10 cellular contexts compared by ENCODE assay signal in genomic region chr17:42365136-42365535, GRCh38. TPM values are rescaled to one million over a fixed set of nuclear protein-coding genes. Genes with fewer than 3 reads are reported as not detected.
A peak's percentile ranks its signal among the peaks of the same experiment; 100 is the strongest.
DNase-seq lines count a peak whose midpoint lies in the region; ATAC-seq, FAIRE-seq and TF ChIP-seq lines count a peak whose summit lies in the region.
"Had no signal": no experiment of that assay in that cellular context is flagged by ENCODE, and none has a peak within 500 bp of the region (broad histone marks: within the 10 kb centered on the region; RNA-seq: fewer than 3 reads in every experiment).

No MANE protein-coding gene starts in this region.

- H3K79me2 ChIP-seq in K562 (ENCODE audit: control insufficient read depth, insufficient read depth, low read length) (peaks cover 77% of the 10 kb centered on the region), osteoblast (ENCODE audit: insufficient read depth, low read length) (peaks cover 85% of the 10 kb centered on the region)

- H3K4me1 Mint-ChIP-seq in CD4-positive, CD25-positive, alpha-beta regulatory T cell: peaks cover 34 to 81% (median 70%) of the 10 kb centered on the region in 4 donors

- WGBS in K562 (ENCODE audit: insufficient coverage, low coverage, missing lambda C conversion rate): 30% methylated on average over 9 of the region's 9 CpGs
- 84 to 90% (median 88%) methylated on average over 9 of the region's 9 CpGs for WGBS in stomach, 5 donors

- ATAC-seq in CD4-positive, CD25-positive, alpha-beta regulatory T cell (ENCODE audit: low read depth in 2 of 2): no peak
- ATAC-seq in K562 (peak; percentile 55), left lobe of liver (no peak)

- FAIRE-seq in K562 (lab: Jason Lieb, UNC): peak; percentile 69

- TF ChIP-seq RAD21 in K562 (CRISPR knock-in tag; conservative IDR thresholded peaks at IDR 0.05 in 1 of 2, IDR thresholded peaks at IDR 0.05 in 1 of 2): no peak

- in situ Hi-C loops in K562 (cut with MboI): no loop called here

- H3K27ac ChIP-seq in CD4-positive, CD25-positive, alpha-beta regulatory T cell (ENCODE audit: insufficient read depth, low read length, poor library complexity, severe bottlenecking): no peak overlapping the region
- no peak overlapping the region for H3K27ac ChIP-seq in K562 (ENCODE audit: extremely low read depth, low read depth, low read length)
- H3K27ac ChIP-seq in osteoblast (ENCODE audit: low read depth, low read length): peak overlapping the region; percentile 91
- H3K27ac ChIP-seq in stomach: no peak overlapping the region

- TF ChIP-seq POLR2A in K562 (conservative IDR thresholded peaks at IDR 0.05) (no peak), stomach (IDR thresholded peaks at IDR 0.05) (no peak)

- H3K4me1 ChIP-seq in CD4-positive, CD25-positive, alpha-beta regulatory T cell (ENCODE audit: control insufficient read depth, insufficient read depth, low read length, poor library complexity, severe bottlenecking): peaks cover 30% of the 10 kb centered on the region
- H3K4me1 ChIP-seq in K562 (replicated peaks in 1 of 2; ENCODE audit: control insufficient read depth in 2 of 2, insufficient read depth in 2 of 2, low read length in 2 of 2): peaks cover 26 to 35% of the 10 kb centered on the region in 2 experiments; a peak in 4 of 5 replicates
- H3K4me1 ChIP-seq in osteoblast (ENCODE audit: insufficient read depth, low read length): peaks cover 58% of the 10 kb centered on the region
- H3K4me1 ChIP-seq in stomach: peaks cover 50 to 99% (median 77%) of the 10 kb centered on the region in 4 donors

- TF ChIP-seq EP300 in K562 (IDR thresholded peaks at IDR 0.05; ENCODE audit: low read length) (no peak), stomach (IDR thresholded peaks at IDR 0.05) (no peak)

- peaks cover 20% of the 10 kb centered on the region for H3K36me3 Mint-ChIP-seq in CD4-positive, CD25-positive, alpha-beta regulatory T cell

- H3K4me3 Mint-ChIP-seq in CD4-positive, CD25-positive, alpha-beta regulatory T cell: peak overlapping the region in 3 of 4 donors; percentile 1 to 53 (median 44)

- no peaks in the 10 kb centered on the region for H3K27me3 Mint-ChIP-seq in CD4-positive, CD25-positive, alpha-beta regulatory T cell

- intact Hi-C loops in K562 (cut with micrococcal nuclease) (no loop called here), posterior cingulate gyrus (cut with DNase I) (no loop called here), stomach (cut with DNase I; ENCODE audit: low total_unique reads) (no loop called here)

- H3K36me3 ChIP-seq in CD4-positive, CD25-positive, alpha-beta regulatory T cell (ENCODE audit: control insufficient read depth, insufficient read depth, low read length): peaks cover 6% of the 10 kb centered on the region
- H3K36me3 ChIP-seq in K562 (ENCODE audit: control insufficient read depth, insufficient read depth, low read length) (no peaks in the 10 kb centered on the region; the same call in 2 of the 3 replicates), osteoblast (ENCODE audit: insufficient read depth, low read length) (peaks cover 8% of the 10 kb centered on the region), stomach (peaks cover 0 to 6% (median 0%) of the 10 kb centered on the region in 4 donors)

- peaks cover 0 to 2% (median 0%) of the 10 kb centered on the region in 7 donors for H3K9me3 Mint-ChIP-seq in CD4-positive, CD25-positive, alpha-beta regulatory T cell

- no peak overlapping the region for H3K4me3 ChIP-seq in CD4-positive, CD25-positive, alpha-beta regulatory T cell (ENCODE audit: low read depth, low read length)
- H3K4me3 ChIP-seq in K562 (no peak overlapping the region), osteoblast (ENCODE audit: insufficient read depth, low read length) (no peak overlapping the region), stomach (no peak overlapping the region)

- H3K9ac ChIP-seq in K562 (ENCODE audit: insufficient read depth in 1 of 2, low read depth in 2 of 2, low read length in 2 of 2): no peak overlapping the region; a peak in 1 of 4 replicates

- H3K9me1 ChIP-seq in K562 (ENCODE audit: control insufficient read depth, insufficient read depth, low read length): peaks cover 5% of the 10 kb centered on the region

- no peak for DNase-seq in CD4-positive, CD25-positive, alpha-beta regulatory T cell
- DNase-seq in NCI-H226: peak; percentile 84
- DNase-seq in K562 (ENCODE audit: extremely low read depth in 1 of 4, low spot score in 3 of 4): peak; percentile 27 to 61 (median 34)
- peak; percentile 89 for DNase-seq in osteoblast (ENCODE audit: insufficient read length, low spot score, missing footprints)
- DNase-seq in posterior cingulate gyrus: no peak
- no peak for DNase-seq in left lobe of liver (ENCODE audit: low spot score)
- no peak for DNase-seq in stomach
- DNase-seq: cerebellar nuclear complex, NCI-H526 treated with DMSO at 0.1 percent for 48 hours, nucleus accumbens had no signal

- H4K20me1 ChIP-seq in K562 (replicated peaks; ENCODE audit: control insufficient read depth, insufficient read depth, low read length) (peaks cover 15% of the 10 kb centered on the region; the same call in 1 of the 2 replicates), osteoblast (ENCODE audit: insufficient read depth, low read length) (peaks cover 52% of the 10 kb centered on the region)

- no peaks in the 10 kb centered on the region for H3K9me3 ChIP-seq in CD4-positive, CD25-positive, alpha-beta regulatory T cell (ENCODE audit: control insufficient read depth in 2 of 2, low read length in 2 of 2)
- H3K9me3 ChIP-seq in K562 (replicated peaks; ENCODE audit: control insufficient read depth, insufficient read depth, low read depth, low read length) (no peaks in the 10 kb centered on the region), osteoblast (ENCODE audit: low read depth, low read length) (no peaks in the 10 kb centered on the region), stomach (no peaks in the 10 kb centered on the region)

- H3K27me3 ChIP-seq in CD4-positive, CD25-positive, alpha-beta regulatory T cell (ENCODE audit: control insufficient read depth, insufficient read depth, low read length): no peaks in the 10 kb centered on the region
- H3K27me3 ChIP-seq in K562 (ENCODE audit: control insufficient read depth in 2 of 2, insufficient read depth in 2 of 2, low read length in 2 of 2): no peaks in the 10 kb centered on the region
- no peaks in the 10 kb centered on the region for H3K27me3 ChIP-seq in osteoblast (ENCODE audit: insufficient read depth, low read length)
- no peaks in the 10 kb centered on the region for H3K27me3 ChIP-seq in stomach

- H3K4me2 ChIP-seq in K562 (ENCODE audit: insufficient read depth, low read length) (no peak overlapping the region), osteoblast (ENCODE audit: insufficient read depth, low read length) (peak overlapping the region; percentile 32)

- POLR2A ChIA-PET in K562 (lab: Yijun Ruan, JAX): interaction anchor here (0.7 kb wide), 1 partner anchor 14 kb away, joined by 4 read pairs; no protein-coding TSS in a partner anchor

- CTCF ChIA-PET in K562 (lab: Yijun Ruan, JAX; ENCODE audit: low intra/inter-chr PET ratio): no interaction called here

- TF ChIP-seq CTCF in K562 (IDR thresholded peaks at IDR 0.05 in 2 of 3, conservative IDR thresholded peaks at IDR 0.05 in 1 of 3; ENCODE audit: insufficient read depth in 2 of 3, low read depth in 1 of 3, low read length in 3 of 3) (no peak), osteoblast (IDR thresholded peaks at IDR 0.05; ENCODE audit: extremely low read depth, low read depth, low read length) (no peak), stomach (IDR thresholded peaks at IDR 0.05) (no peak)

- peak overlapping the region; percentile 49 to 60 (median 52) for H3K27ac Mint-ChIP-seq in CD4-positive, CD25-positive, alpha-beta regulatory T cell

- BruUV-seq in K562 (replicated peaks; lab: Mats Ljungman, UMichigan): TSS peak; percentile 19

- no peak overlapping the region for H2AFZ ChIP-seq in K562 (ENCODE audit: low read depth, low read length)
- no peak overlapping the region for H2AFZ ChIP-seq in osteoblast (ENCODE audit: low read length)

RNA-seq across cellular contexts. Expression of gene STAT3, which starts 23.1 kb away (rescaled TPM):
- total RNA-seq in CD4-positive, CD25-positive, alpha-beta regulatory T cell: 262 TPM
- 100 to 1,000 TPM; 100 to 125 (median 118) TPM for polyA plus RNA-seq in CD4-positive, CD25-positive, alpha-beta regulatory T cell
- 176 and 210 TPM in 2 replicates for total RNA-seq in K562 (2011; cell fraction: chromatin; rRNA removed; ENCODE audit: low replicate concordance)
- 110 and 117 TPM in 2 replicates for total RNA-seq in K562 (2011; cell fraction: nucleolus; rRNA removed)
- 145 and 167 TPM in 2 replicates for total RNA-seq in K562 (2011; cell fraction: nucleoplasm; rRNA removed)
- total RNA-seq in K562 (2014; rRNA removed) (90.4 and 99.6 TPM in 2 replicates), K562 (2014; rRNA removed; fragmentation: Illumina TruSeq; extraction: Trizol) (108 and 115 TPM in 2 replicates), K562 (2015; rRNA removed; fragmentation: Illumina TruSeq; extraction: Trizol) (105 and 113 TPM in 2 replicates), K562 (2021) (120 and 133 TPM in 2 replicates), osteoblast (197 and 206 TPM in 2 replicates), left lobe of liver (112 TPM), stomach (100 to 1,000 TPM in 4 of 5 donors, 10 to 100 TPM in 1; 70.4 to 207 (median 159) TPM)
- polyA plus RNA-seq in K562 (2011; rRNA removed) (90.0 and 120 TPM in 2 replicates), K562 (2014; fragmentation: Illumina TruSeq; extraction: Trizol) (179 and 180 TPM in 2 replicates), K562 (2014; fragmentation: Nextera tagmentation; extraction: Ambion mirVana) (100 to 1,000 TPM; 114 to 160 TPM), K562 (2014; rRNA removed) (120 and 134 TPM in 2 replicates), stomach (10 to 100 TPM; 31.3 to 46.6 (median 42.3) TPM)
- 83.3 and 125 TPM in 2 replicates for polyA plus RNA-seq in K562 (2011; cell fraction: cytosol; rRNA removed)
- polyA plus RNA-seq in K562 (2011; cell fraction: nucleus; rRNA removed): 58.4 and 72.2 TPM in 2 replicates
- polyA plus RNA-seq in K562 (2012): 160 and 179 TPM in 2 replicates
- polyA minus RNA-seq in K562 (2011; rRNA and poly(A)+ RNA removed): 111 and 124 TPM in 2 replicates
- 68.3 and 70.2 TPM in 2 replicates for polyA minus RNA-seq in K562 (2011; cell fraction: cytosol; rRNA and poly(A)+ RNA removed)
- polyA minus RNA-seq in K562 (2011; cell fraction: nucleus; rRNA and poly(A)+ RNA removed): 35.3 and 48.0 TPM in 2 replicates

RNA-seq across cellular contexts. Expression of gene CAVIN1, which starts 57.9 kb away (rescaled TPM):
- 1.1 TPM for total RNA-seq in CD4-positive, CD25-positive, alpha-beta regulatory T cell
- polyA plus RNA-seq in CD4-positive, CD25-positive, alpha-beta regulatory T cell: under 1 TPM; 0.03 to 0.31 (median 0.14) TPM
- total RNA-seq in K562 (2011; cell fraction: chromatin; rRNA removed; ENCODE audit: low replicate concordance): 11.6 and 29.3 TPM in 2 replicates
- 22.9 and 29.9 TPM in 2 replicates for total RNA-seq in K562 (2011; cell fraction: nucleolus; rRNA removed)
- 18.6 and 22.2 TPM in 2 replicates for total RNA-seq in K562 (2011; cell fraction: nucleoplasm; rRNA removed)
- 126 and 135 TPM in 2 replicates for total RNA-seq in K562 (2014; rRNA removed)
- total RNA-seq in K562 (2014; rRNA removed; fragmentation: Illumina TruSeq; extraction: Trizol): 56.1 and 57.8 TPM in 2 replicates
- 74.5 and 80.0 TPM in 2 replicates for total RNA-seq in K562 (2015; rRNA removed; fragmentation: Illumina TruSeq; extraction: Trizol)
- total RNA-seq in K562 (2021): 143 and 162 TPM in 2 replicates
- polyA plus RNA-seq in K562 (2011; rRNA removed): 44.6 and 60.0 TPM in 2 replicates
- 39.4 and 107 TPM in 2 replicates for polyA plus RNA-seq in K562 (2011; cell fraction: cytosol; rRNA removed)
- 8.0 and 16.1 TPM in 2 replicates for polyA plus RNA-seq in K562 (2011; cell fraction: nucleus; rRNA removed)
- 74.3 and 99.4 TPM in 2 replicates for polyA plus RNA-seq in K562 (2012)
- polyA plus RNA-seq in K562 (2014; fragmentation: Illumina TruSeq; extraction: Trizol): 77.6 and 93.7 TPM in 2 replicates
- polyA plus RNA-seq in K562 (2014; fragmentation: Nextera tagmentation; extraction: Ambion mirVana): 1 to 10 TPM; 6.8 to 8.6 TPM
- 72.9 and 92.8 TPM in 2 replicates for polyA plus RNA-seq in K562 (2014; rRNA removed)
- 34.7 and 64.3 TPM in 2 replicates for polyA minus RNA-seq in K562 (2011; rRNA and poly(A)+ RNA removed)
- polyA minus RNA-seq in K562 (2011; cell fraction: cytosol; rRNA and poly(A)+ RNA removed): 81.5 and 110 TPM in 2 replicates
- 9.4 and 9.6 TPM in 2 replicates for polyA minus RNA-seq in K562 (2011; cell fraction: nucleus; rRNA and poly(A)+ RNA removed)
- 861 and 988 TPM in 2 replicates for total RNA-seq in osteoblast
- 12.3 TPM for total RNA-seq in left lobe of liver
- total RNA-seq in stomach: 100 to 1,000 TPM in 3 of 5 donors, 10 to 100 TPM in 2; 75.2 to 244 (median 162) TPM
- 100 to 1,000 TPM in 1 of 3 donors, 10 to 100 TPM in 2; 61.2 to 104 (median 94.2) TPM for polyA plus RNA-seq in stomach

Comparison
In these comparisons a context has a peak if more than half of its experiments do, and no peak if none do; other contexts are left out.
1. DNase-seq: peak in NCI-H226 (single experiment), K562 (4 of 4) and osteoblast (single experiment); none in CD4-positive, CD25-positive, alpha-beta regulatory T cell (0 of 3), posterior cingulate gyrus (0 of 10), left lobe of liver (single experiment) and stomach (single experiment).